In genomic region chr11:130908061-130908460, GRCh38 we compare ENCODE assay signal across 17 cellular contexts.
"Had no signal": no experiment of that assay in that cellular context is flagged by ENCODE, and none has a peak within 500 bp of the region (broad histone marks: within the 10 kb centered on the region; RNA-seq: fewer than 3 reads in every experiment).

No MANE protein-coding gene starts in this region.

- H3K9me3 Mint-ChIP-seq: activated naive CD4-positive, alpha-beta T cell treated with anti-CD3 and anti-CD28 coated beads, Interleukin-2, amount 10 ng/mL, durations not matched to agents 7 days and 5 days; brain; dendritic cell treated with granulocyte-macrophage colony-stimulating factor and Interleukin-4, amounts not matched to agents 40 ng/mL and 50 ng/mL, for 4 days; natural killer cell; WTC11 had no signal

- H3K9me3 ChIP-seq: heart right ventricle, left lung, neutrophil, SJCRH30, upper lobe of left lung had no signal

- ATAC-seq: effector memory CD8-positive, alpha-beta T cell; natural killer cell; stimulated activated naive CD8-positive, alpha-beta T cell treated with anti-CD3 and anti-CD28 coated beads, Interleukin-15, Interleukin-2, amounts not matched to agents 100 U/mL and 50 U/mL, for 24 hours; WTC11 had no signal

- H3K27me3 Mint-ChIP-seq: activated naive CD4-positive, alpha-beta T cell treated with anti-CD3 and anti-CD28 coated beads, Interleukin-2, amount 10 ng/mL, durations not matched to agents 7 days and 5 days; brain; dendritic cell treated with granulocyte-macrophage colony-stimulating factor and Interleukin-4, amounts not matched to agents 40 ng/mL and 50 ng/mL, for 4 days; effector memory CD8-positive, alpha-beta T cell had no signal

- H3K27ac Mint-ChIP-seq: activated naive CD4-positive, alpha-beta T cell treated with anti-CD3 and anti-CD28 coated beads, Interleukin-2, amount 10 ng/mL, durations not matched to agents 7 days and 5 days; dendritic cell treated with granulocyte-macrophage colony-stimulating factor and Interleukin-4, amounts not matched to agents 40 ng/mL and 50 ng/mL, for 4 days; natural killer cell; WTC11 had no signal

- H3K27me3 ChIP-seq: heart right ventricle, left lung, neutrophil, SJCRH30, upper lobe of left lung had no signal

- DNase-seq: activated CD4-positive, alpha-beta T cell treated with anti-CD3 and anti-CD28 coated beads for 48 hours; activated CD8-positive, alpha-beta memory T cell treated with anti-CD3 and anti-CD28 coated beads, Interleukin-2, amount 50 U/mL, for 48 hours; activated naive CD4-positive, alpha-beta T cell treated with anti-CD3 and anti-CD28 coated beads, Interleukin-2, amount 10 ng/mL, durations not matched to agents 7 days and 5 days; effector memory CD8-positive, alpha-beta T cell; heart right ventricle; left lung; natural killer cell; SJCRH30; stimulated activated CD4-positive, alpha-beta T cell treated with anti-CD3 and anti-CD28 coated beads, Interleukin-15, amount 100 ng/mL, for 24 hours; stimulated activated CD4-positive, alpha-beta T cell treated with anti-CD3 and anti-CD28 coated beads, Interleukin-4, amount 100 ng/mL, for 1 hour; stimulated activated naive CD8-positive, alpha-beta T cell treated with anti-CD3 and anti-CD28 coated beads, Interleukin-15, Interleukin-2, amounts not matched to agents 100 U/mL and 50 U/mL, for 24 hours; T-helper 2 cell; upper lobe of left lung had no signal

- H3K27ac ChIP-seq: left lung, neutrophil, SJCRH30, upper lobe of left lung had no signal

- H3K4me3 Mint-ChIP-seq: activated naive CD4-positive, alpha-beta T cell treated with anti-CD3 and anti-CD28 coated beads, Interleukin-2, amount 10 ng/mL, durations not matched to agents 7 days and 5 days; dendritic cell treated with granulocyte-macrophage colony-stimulating factor and Interleukin-4, amounts not matched to agents 40 ng/mL and 50 ng/mL, for 4 days; effector memory CD8-positive, alpha-beta T cell; natural killer cell; WTC11 had no signal

- H3K4me3 ChIP-seq: heart right ventricle, left lung, SJCRH30, upper lobe of left lung had no signal
